Comparison of ENCODE assay signal across 8 cellular contexts in genomic region chr2:177758591-177759371, GRCh38.
DNase-seq lines count a peak whose midpoint lies in the region; ATAC-seq, FAIRE-seq and TF ChIP-seq lines count a peak whose summit lies in the region.

No MANE protein-coding gene starts in this region.

- no peak overlapping the region for H3K4me3 Mint-ChIP-seq in astrocyte (ENCODE audit: unreplicated experiment)

- no peak for FAIRE-seq in astrocyte (lab: Jason Lieb, UNC)

- H3K36me3 ChIP-seq in astrocyte (ENCODE audit: insufficient read depth, low read length), result no peaks in the 10 kb centered on the region
- no peaks in the 10 kb centered on the region for H3K36me3 ChIP-seq in upper lobe of right lung

- peak overlapping the region; percentile 35 for H3K4me2 ChIP-seq in astrocyte (ENCODE audit: low read length)

- peaks cover 24% of the 10 kb centered on the region for H3K27me3 Mint-ChIP-seq in astrocyte (ENCODE audit: low read depth, unreplicated experiment)

- no peaks in the 10 kb centered on the region for H3K27me3 ChIP-seq in astrocyte (ENCODE audit: insufficient read depth, low read length)
- no peaks in the 10 kb centered on the region for H3K27me3 ChIP-seq in upper lobe of right lung

- H3K36me3 Mint-ChIP-seq in astrocyte (ENCODE audit: low read depth, unreplicated experiment), result no peaks in the 10 kb centered on the region

- intact Hi-C loops in upper lobe of right lung (cut with DNase I), result no loop called here

- DNase-seq in Daoy (ENCODE audit: low read depth), result peak; percentile 55
- DNase-seq in NCI-H1694 (lab: John Stamatoyannopoulos, UW), result peak; percentile 64
- DNase-seq in astrocyte (ENCODE audit: low read depth), result peak; percentile 31
- DNase-seq in islet precursor cell, result peak; percentile 73
- no peak for DNase-seq in upper lobe of right lung
- DNase-seq in 8988T, result no peak
- DNase-seq in GM10248 (ENCODE audit: extremely low spot score), result no peak

- peaks cover 3% of the 10 kb centered on the region for H3K9me3 Mint-ChIP-seq in astrocyte (ENCODE audit: unreplicated experiment)

- H3K79me2 ChIP-seq in astrocyte (ENCODE audit: insufficient read depth, low read length), result no peaks in the 10 kb centered on the region

- POLR2A ChIA-PET in GM10248 (lab: Yijun Ruan, JAX), result no interaction called here

- no peak overlapping the region for H3K9ac ChIP-seq in astrocyte (ENCODE audit: low read length)

- no peaks in the 10 kb centered on the region for H4K20me1 ChIP-seq in astrocyte (ENCODE audit: insufficient read depth, low read length)

- H2AFZ ChIP-seq in astrocyte (ENCODE audit: low read depth, low read length), result peak overlapping the region; percentile 60

- no peak for ATAC-seq in upper lobe of right lung
- no peak for ATAC-seq in HG03442 (IDR thresholded peaks at IDR 0.05; ENCODE audit: unreplicated experiment)

- H3K4me3 ChIP-seq in astrocyte (ENCODE audit: insufficient read depth, low read depth, low read length) (no peak overlapping the region), upper lobe of right lung (no peak overlapping the region)

- TF ChIP-seq CTCF in astrocyte (IDR thresholded peaks at IDR 0.05; ENCODE audit: insufficient read depth, low read depth, low read length) (peak; percentile 60), upper lobe of right lung (IDR thresholded peaks at IDR 0.05) (peak; percentile 48), GM10248 (IDR thresholded peaks at IDR 0.05; ENCODE audit: control extremely low read depth, extremely low read depth, low read depth, missing control alignments) (no peak)

- CTCF ChIA-PET in GM10248 (lab: Yijun Ruan, JAX), result interaction anchor here (0.9 to 3.0 kb wide), 5 partner anchors 14 to 594 kb away, joined by 3 to 10 read pairs (median 4); no protein-coding TSS in a partner anchor

- no peak overlapping the region for H3K27ac ChIP-seq in astrocyte (ENCODE audit: low read depth, low read length)
- H3K27ac ChIP-seq in upper lobe of right lung, result no peak overlapping the region

- H3K4me1 Mint-ChIP-seq in astrocyte (ENCODE audit: low read depth, unreplicated experiment), result peaks cover 15% of the 10 kb centered on the region

- peak overlapping the region; percentile 64 for H3K27ac Mint-ChIP-seq in astrocyte (ENCODE audit: unreplicated experiment)

- H3K9me3 ChIP-seq in astrocyte (ENCODE audit: insufficient read depth, low read depth, low read length) (no peaks in the 10 kb centered on the region), upper lobe of right lung (no peaks in the 10 kb centered on the region)

- H3K4me1 ChIP-seq in astrocyte (ENCODE audit: insufficient read depth, low read length) (no peaks in the 10 kb centered on the region), upper lobe of right lung (no peaks in the 10 kb centered on the region)

Comparison
In these comparisons a context has a peak if more than half of its experiments do, and no peak if none do; other contexts are left out.
1. DNase-seq: peak in Daoy (single experiment), NCI-H1694 (single experiment), astrocyte (single experiment) and islet precursor cell (single experiment); none in upper lobe of right lung (single experiment), 8988T (single experiment) and GM10248 (single experiment).